Comparison of ENCODE assay signal across 11 cellular contexts in genomic region chr7:30846378-30846777, GRCh38.
A peak's percentile ranks its signal among the peaks of the same experiment; 100 is the strongest.
DNase-seq lines count a peak whose midpoint lies in the region; ATAC-seq and TF ChIP-seq lines count a peak whose summit lies in the region.
"Had no signal": no experiment of that assay in that cellular context is flagged by ENCODE, and none has a peak within 500 bp of the region (broad histone marks: within the 10 kb centered on the region; RNA-seq: fewer than 3 reads in every experiment).

No MANE protein-coding gene starts in this region.

- H3K4me2 ChIP-seq in PC-3 (ENCODE audit: low read length): peak overlapping the region; percentile 60

- CTCF ChIA-PET in PC-3 (lab: Charles Lee): no interaction called here

- intact Hi-C loops in CD14-positive monocyte (cut with micrococcal nuclease): no loop called here
- intact Hi-C loops in PC-3 (cut with micrococcal nuclease): no loop called here
- intact Hi-C loops in sigmoid colon (cut with DNase I): no loop called here
- intact Hi-C loops in natural killer cell (cut with micrococcal nuclease): no loop called here

- H3K4me3 Mint-ChIP-seq in CD14-positive monocyte: no peak overlapping the region
- no peak overlapping the region for H3K4me3 Mint-ChIP-seq in natural killer cell
- H3K4me3 Mint-ChIP-seq in activated T-cell treated with anti-CD3 and anti-CD28 coated beads, Interleukin-2, amount 50 U/mL, for 24 hours: no peak overlapping the region
- H3K4me3 Mint-ChIP-seq: activated B cell treated with CpG ODN at 0.5 μM for 24 hours had no signal

- no peaks in the 10 kb centered on the region for H3K36me3 ChIP-seq in PC-3 (ENCODE audit: low read depth, low read length)
- H3K36me3 ChIP-seq in gastroesophageal sphincter: peaks cover 0 to 2% of the 10 kb centered on the region in 2 donors
- no peaks in the 10 kb centered on the region for H3K36me3 ChIP-seq in sigmoid colon

- DNase-seq in CD14-positive monocyte (ENCODE audit: low spot score) (peak; percentile 11), PC-3 (peak; percentile 93), sigmoid colon (no peak), natural killer cell (no peak)
- DNase-seq in stimulated activated CD4-positive, alpha-beta T cell treated with anti-CD3 and anti-CD28 coated beads, Interleukin-2, amount 100 ng/mL, for 24 hours: no peak
- no peak for DNase-seq in activated T-cell treated with anti-CD3 and anti-CD28 coated beads, Interleukin-2, amount 50 U/mL, for 24 hours
- DNase-seq: activated B cell treated with CpG ODN at 0.5 μM for 24 hours, GF-D8, MM.1S had no signal

- H3K4me3 ChIP-seq in PC-3 (ENCODE audit: low read length): no peak overlapping the region
- H3K4me3 ChIP-seq in gastroesophageal sphincter: no peak overlapping the region
- no peak overlapping the region for H3K4me3 ChIP-seq in sigmoid colon

- no peak overlapping the region for H3K27ac Mint-ChIP-seq in CD14-positive monocyte
- H3K27ac Mint-ChIP-seq in natural killer cell: no peak overlapping the region
- H3K27ac Mint-ChIP-seq in activated T-cell treated with anti-CD3 and anti-CD28 coated beads, Interleukin-2, amount 50 U/mL, for 24 hours: no peak overlapping the region
- H3K27ac Mint-ChIP-seq: activated B cell treated with CpG ODN at 0.5 μM for 24 hours had no signal

- H3K27ac ChIP-seq in PC-3 (ENCODE audit: low read length) (peak overlapping the region; percentile 91), gastroesophageal sphincter (peak overlapping the region; percentile 85 to 93 (median 92)), sigmoid colon (peak overlapping the region; percentile 83 to 94 (median 88))

- peaks cover 0 to 5% (median 0%) of the 10 kb centered on the region in 3 donors for H3K27me3 Mint-ChIP-seq in CD14-positive monocyte (ENCODE audit: low read depth in 3 of 3)
- H3K27me3 Mint-ChIP-seq in natural killer cell (ENCODE audit: low read depth in 2 of 2): peaks cover 0 to 4% of the 10 kb centered on the region in 2 donors
- H3K27me3 Mint-ChIP-seq in activated T-cell treated with anti-CD3 and anti-CD28 coated beads, Interleukin-2, amount 50 U/mL, for 24 hours: no peaks in the 10 kb centered on the region
- H3K27me3 Mint-ChIP-seq: activated B cell treated with CpG ODN at 0.5 μM for 24 hours had no signal

- H3K27me3 ChIP-seq in PC-3 (ENCODE audit: low read length): no peaks in the 10 kb centered on the region
- H3K27me3 ChIP-seq in gastroesophageal sphincter: no peaks in the 10 kb centered on the region
- H3K27me3 ChIP-seq in sigmoid colon: no peaks in the 10 kb centered on the region

- WGBS in gastroesophageal sphincter (ENCODE audit: low coverage in 1 of 2), 2 donors: 78% methylated on average over 1 of the region's 6 CpGs; no CpG with 5 or more reads in 1 of the 2 donors
- WGBS in sigmoid colon, 2 donors: 18 to 68% methylated on average over 6 of the region's 6 CpGs

- peak overlapping the region; percentile 64 for H3K9ac ChIP-seq in PC-3 (ENCODE audit: low read length)

- no peaks in the 10 kb centered on the region for H3K79me2 ChIP-seq in PC-3 (ENCODE audit: low read length)

- peak overlapping the region; percentile 55; the same call in 1 of the 2 replicates for H2AFZ ChIP-seq in PC-3 (ENCODE audit: low read length)

- POLR2A ChIA-PET in PC-3 (lab: Charles Lee; ENCODE audit: unreplicated experiment): interaction anchor here (0.6 kb wide), 1 partner anchor 137 kb away, joined by 3 read pairs; no protein-coding TSS in a partner anchor

- ATAC-seq in PC-3 (peak; percentile 90), gastroesophageal sphincter (no peak), HG02885 (IDR thresholded peaks at IDR 0.05; ENCODE audit: poor library complexity, unreplicated experiment) (no peak), natural killer cell (no peak)

- H4K20me1 ChIP-seq in PC-3 (ENCODE audit: low read length): no peaks in the 10 kb centered on the region

- H3K4me1 Mint-ChIP-seq in CD14-positive monocyte: no peaks in the 10 kb centered on the region
- no peaks in the 10 kb centered on the region for H3K4me1 Mint-ChIP-seq in natural killer cell
- H3K4me1 Mint-ChIP-seq in activated T-cell treated with anti-CD3 and anti-CD28 coated beads, Interleukin-2, amount 50 U/mL, for 24 hours (ENCODE audit: low read depth): no peaks in the 10 kb centered on the region
- H3K4me1 Mint-ChIP-seq: activated B cell treated with CpG ODN at 0.5 μM for 24 hours had no signal

- no TSS peak for BruUV-seq in PC-3 (replicated peaks; lab: Mats Ljungman, UMichigan)

- TF ChIP-seq EP300 in gastroesophageal sphincter (IDR thresholded peaks at IDR 0.05) (no peak), sigmoid colon (IDR thresholded peaks at IDR 0.05) (no peak)

- peaks cover 0 to 2% (median 0%) of the 10 kb centered on the region in 7 donors for H3K9me3 Mint-ChIP-seq in CD14-positive monocyte
- H3K9me3 Mint-ChIP-seq in natural killer cell: no peaks in the 10 kb centered on the region
- H3K9me3 Mint-ChIP-seq in activated T-cell treated with anti-CD3 and anti-CD28 coated beads, Interleukin-2, amount 50 U/mL, for 24 hours: no peaks in the 10 kb centered on the region
- H3K9me3 Mint-ChIP-seq: activated B cell treated with CpG ODN at 0.5 μM for 24 hours had no signal

- H3K4me1 ChIP-seq in PC-3 (ENCODE audit: insufficient read depth, low read length) (peaks cover 24% of the 10 kb centered on the region), gastroesophageal sphincter (peaks cover 14 to 93% (median 39%) of the 10 kb centered on the region in 3 donors), sigmoid colon (peaks cover 0 to 64% (median 53%) of the 10 kb centered on the region in 4 donors)

- TF ChIP-seq POLR2A in gastroesophageal sphincter (IDR thresholded peaks at IDR 0.05) (no peak), sigmoid colon (IDR thresholded peaks at IDR 0.05) (no peak)

- H3K36me3 Mint-ChIP-seq in CD14-positive monocyte: no peaks in the 10 kb centered on the region
- no peaks in the 10 kb centered on the region for H3K36me3 Mint-ChIP-seq in natural killer cell
- no peaks in the 10 kb centered on the region for H3K36me3 Mint-ChIP-seq in activated T-cell treated with anti-CD3 and anti-CD28 coated beads, Interleukin-2, amount 50 U/mL, for 24 hours (ENCODE audit: low read depth)

- no peak for TF ChIP-seq CTCF in CD14-positive monocyte (IDR thresholded peaks at IDR 0.05)
- TF ChIP-seq CTCF in PC-3 (conservative IDR thresholded peaks at IDR 0.05; ENCODE audit: low read depth, low read length): no peak
- no peak for TF ChIP-seq CTCF in gastroesophageal sphincter (IDR thresholded peaks at IDR 0.05)
- no peak for TF ChIP-seq CTCF in sigmoid colon (IDR thresholded peaks at IDR 0.05)
- no peak for TF ChIP-seq CTCF in natural killer cell (IDR thresholded peaks at IDR 0.05)

- H3K9me2 ChIP-seq in PC-3 (replicated peaks; ENCODE audit: low read length): no peaks in the 10 kb centered on the region

- no peaks in the 10 kb centered on the region for H3F3A ChIP-seq in PC-3 (ENCODE audit: low read length, unreplicated experiment)

- H3K9me3 ChIP-seq in PC-3 (ENCODE audit: low read length) (no peaks in the 10 kb centered on the region), gastroesophageal sphincter (no peaks in the 10 kb centered on the region), sigmoid colon (no peaks in the 10 kb centered on the region)

Comparison
In these comparisons a context has a peak if more than half of its experiments do, and no peak if none do; other contexts are left out.
1. DNase-seq: peak in CD14-positive monocyte (single experiment) and PC-3 (single experiment); none in sigmoid colon (single experiment), natural killer cell (single experiment), stimulated activated CD4-positive, alpha-beta T cell treated with anti-CD3 and anti-CD28 coated beads, Interleukin-2, amount 100 ng/mL, for 24 hours (0 of 2) and activated T-cell treated with anti-CD3 and anti-CD28 coated beads, Interleukin-2, amount 50 U/mL, for 24 hours (single experiment).
2. Peak in every context shown above with its lines, with median percentiles within 50 percentile points of each other: H3K27ac ChIP-seq.